27 cellular contexts compared by ENCODE assay signal in the genomic region with DNA sequence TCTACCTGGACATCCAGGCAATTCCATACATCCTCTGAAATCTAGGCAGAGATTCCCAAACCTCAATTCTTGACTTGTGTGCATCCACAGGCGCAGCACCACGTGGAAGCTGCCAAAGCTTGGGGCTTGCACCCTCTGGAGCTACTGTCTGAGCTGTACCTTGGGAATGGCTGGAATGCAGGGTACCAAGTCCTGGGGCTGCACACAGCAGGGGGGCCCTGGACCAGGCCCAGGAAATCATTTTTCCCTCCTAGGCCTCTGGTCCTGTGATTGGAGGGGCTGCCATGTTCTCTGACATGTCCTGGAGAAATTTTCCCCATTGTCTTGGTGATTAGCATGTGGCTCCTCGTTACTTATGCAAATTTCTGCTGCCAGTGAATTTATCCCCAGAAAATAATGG.
"Had no signal": no experiment of that assay in that cellular context is flagged by ENCODE, and none has a peak within 500 bp of the region (broad histone marks: within the 10 kb centered on the region; RNA-seq: fewer than 3 reads in every experiment).

No MANE protein-coding gene starts in this region.

- H3K9me3 ChIP-seq: suprapubic skin, testis, thoracic aorta, thyroid gland, tibial nerve, transverse colon, upper lobe of right lung, uterus, vagina had no signal

- ATAC-seq: stimulated activated effector memory CD8-positive, alpha-beta T cell treated with anti-CD3 and anti-CD28 coated beads, Interleukin-12 subunit alpha, Interleukin-12 subunit beta, amount 100 ng/mL, for 72 hours; stimulated activated memory B cell treated with anti-CD40 and anti-IgM and Interleukin-4, amounts not matched to agents 10 μg/mL and 1 μg/mL and 100 μg/mL, for 72 hours; stimulated activated naive CD8-positive, alpha-beta T cell treated with anti-CD3 and anti-CD28 coated beads, Interleukin-15, amount 100 ng/mL, for 72 hours; stimulated activated naive CD8-positive, alpha-beta T cell treated with anti-CD3 and anti-CD28 coated beads, Interleukin-15, Interleukin-2, amounts not matched to agents 100 U/mL and 50 U/mL, for 24 hours; upper lobe of right lung had no signal

- H3K36me3 Mint-ChIP-seq: stimulated activated effector memory CD8-positive, alpha-beta T cell treated with anti-CD3 and anti-CD28 coated beads, Interleukin-12 subunit alpha, Interleukin-12 subunit beta, amount 100 ng/mL, for 72 hours; stimulated activated memory B cell treated with anti-CD40 and anti-IgM and Interleukin-4, amounts not matched to agents 10 μg/mL and 1 μg/mL and 100 μg/mL, for 72 hours; type B pancreatic cell had no signal

- H3K36me3 ChIP-seq: stomach, suprapubic skin, thoracic aorta, thyroid gland, tibial artery, tibial nerve, transverse colon, upper lobe of left lung, upper lobe of right lung, uterus, vagina had no signal

- H3K4me1 ChIP-seq: stomach, suprapubic skin, testis, thyroid gland, tibial artery, tibial nerve, transverse colon, upper lobe of left lung, upper lobe of right lung, uterus, vagina had no signal

- H3K4me1 Mint-ChIP-seq: stimulated activated effector memory CD8-positive, alpha-beta T cell treated with anti-CD3 and anti-CD28 coated beads, Interleukin-12 subunit alpha, Interleukin-12 subunit beta, amount 100 ng/mL, for 72 hours; stimulated activated memory B cell treated with anti-CD40 and anti-IgM and Interleukin-4, amounts not matched to agents 10 μg/mL and 1 μg/mL and 100 μg/mL, for 72 hours; stimulated activated naive CD8-positive, alpha-beta T cell treated with anti-CD3 and anti-CD28 coated beads, Interleukin-15, amount 100 ng/mL, for 72 hours had no signal

- H3K27me3 Mint-ChIP-seq: stimulated activated memory B cell treated with anti-CD40 and anti-IgM and Interleukin-4, amounts not matched to agents 10 μg/mL and 1 μg/mL and 100 μg/mL, for 72 hours; stimulated activated naive CD8-positive, alpha-beta T cell treated with anti-CD3 and anti-CD28 coated beads, Interleukin-15, amount 100 ng/mL, for 72 hours; stimulated activated naive CD8-positive, alpha-beta T cell treated with anti-CD3 and anti-CD28 coated beads, Interleukin-15, Interleukin-2, amounts not matched to agents 100 ng/mL and 50 ng/mL, for 24 hours had no signal

- H3K27me3 ChIP-seq: suprapubic skin, testis, thyroid gland, tibial artery, tibial nerve, transverse colon, upper lobe of left lung, uterus, vagina had no signal

- H3K4me3 Mint-ChIP-seq: stimulated activated effector memory CD8-positive, alpha-beta T cell treated with anti-CD3 and anti-CD28 coated beads, Interleukin-12 subunit alpha, Interleukin-12 subunit beta, amount 100 ng/mL, for 72 hours; stimulated activated memory B cell treated with anti-CD40 and anti-IgM and Interleukin-4, amounts not matched to agents 10 μg/mL and 1 μg/mL and 100 μg/mL, for 72 hours; stimulated activated naive CD8-positive, alpha-beta T cell treated with anti-CD3 and anti-CD28 coated beads, Interleukin-15, amount 100 ng/mL, for 72 hours; stimulated activated naive CD8-positive, alpha-beta T cell treated with anti-CD3 and anti-CD28 coated beads, Interleukin-15, Interleukin-2, amounts not matched to agents 100 ng/mL and 50 ng/mL, for 24 hours; type B pancreatic cell had no signal

- DNase-seq: stimulated activated CD4-positive, alpha-beta T cell treated with anti-CD3 and anti-CD28 coated beads, Interleukin-2, amount 100 ng/mL, for 48 hours; stimulated activated CD4-positive, alpha-beta T cell treated with anti-CD3 and anti-CD28 coated beads, Interleukin-4, amount 100 ng/mL, for 1 hour; stimulated activated CD4-positive, alpha-beta T cell treated with anti-CD3 and anti-CD28 coated beads, Interleukin-4, amount 100 ng/mL, for 24 hours; stimulated activated CD4-positive, alpha-beta T cell treated with anti-CD3 and anti-CD28 coated beads, Interleukin-4, amount 100 ng/mL, for 4 hours; stimulated activated CD8-positive, alpha-beta memory T cell treated with anti-CD3 and anti-CD28 coated beads, Interleukin-4, amount 100 ng/mL, for 48 hours; stimulated activated naive CD4-positive, alpha-beta T cell; stimulated activated naive CD4-positive, alpha-beta T cell treated with Interleukin-2 at 50 U/mL for 16 hours; stimulated activated naive CD8-positive, alpha-beta T cell treated with anti-CD3 and anti-CD28 coated beads, Interleukin-15, amount 100 ng/mL, for 72 hours; stimulated activated naive CD8-positive, alpha-beta T cell treated with anti-CD3 and anti-CD28 coated beads, Interleukin-15, Interleukin-2, amounts not matched to agents 100 U/mL and 50 U/mL, for 24 hours; stomach; substantia nigra; testis; thyroid gland; tibial artery; transverse colon; trophoblast cell; upper lobe of left lung; upper lobe of right lung; uterus had no signal

- H3K4me3 ChIP-seq: stomach, suprapubic skin, testis, thoracic aorta, thyroid gland, tibial artery, tibial nerve, transverse colon, upper lobe of left lung, upper lobe of right lung, uterus, vagina had no signal

- H3K27ac ChIP-seq: stomach, suprapubic skin, testis, thoracic aorta, thyroid gland, tibial artery, tibial nerve, transverse colon, upper lobe of left lung, upper lobe of right lung, uterus, vagina had no signal

- H3K27ac Mint-ChIP-seq: stimulated activated effector memory CD8-positive, alpha-beta T cell treated with anti-CD3 and anti-CD28 coated beads, Interleukin-12 subunit alpha, Interleukin-12 subunit beta, amount 100 ng/mL, for 72 hours; stimulated activated memory B cell treated with anti-CD40 and anti-IgM and Interleukin-4, amounts not matched to agents 10 μg/mL and 1 μg/mL and 100 μg/mL, for 72 hours; stimulated activated naive CD8-positive, alpha-beta T cell treated with anti-CD3 and anti-CD28 coated beads, Interleukin-15, amount 100 ng/mL, for 72 hours; stimulated activated naive CD8-positive, alpha-beta T cell treated with anti-CD3 and anti-CD28 coated beads, Interleukin-15, Interleukin-2, amounts not matched to agents 100 ng/mL and 50 ng/mL, for 24 hours; type B pancreatic cell had no signal
